Comparison of ENCODE assay signal across 8 cellular contexts in the genomic region with DNA sequence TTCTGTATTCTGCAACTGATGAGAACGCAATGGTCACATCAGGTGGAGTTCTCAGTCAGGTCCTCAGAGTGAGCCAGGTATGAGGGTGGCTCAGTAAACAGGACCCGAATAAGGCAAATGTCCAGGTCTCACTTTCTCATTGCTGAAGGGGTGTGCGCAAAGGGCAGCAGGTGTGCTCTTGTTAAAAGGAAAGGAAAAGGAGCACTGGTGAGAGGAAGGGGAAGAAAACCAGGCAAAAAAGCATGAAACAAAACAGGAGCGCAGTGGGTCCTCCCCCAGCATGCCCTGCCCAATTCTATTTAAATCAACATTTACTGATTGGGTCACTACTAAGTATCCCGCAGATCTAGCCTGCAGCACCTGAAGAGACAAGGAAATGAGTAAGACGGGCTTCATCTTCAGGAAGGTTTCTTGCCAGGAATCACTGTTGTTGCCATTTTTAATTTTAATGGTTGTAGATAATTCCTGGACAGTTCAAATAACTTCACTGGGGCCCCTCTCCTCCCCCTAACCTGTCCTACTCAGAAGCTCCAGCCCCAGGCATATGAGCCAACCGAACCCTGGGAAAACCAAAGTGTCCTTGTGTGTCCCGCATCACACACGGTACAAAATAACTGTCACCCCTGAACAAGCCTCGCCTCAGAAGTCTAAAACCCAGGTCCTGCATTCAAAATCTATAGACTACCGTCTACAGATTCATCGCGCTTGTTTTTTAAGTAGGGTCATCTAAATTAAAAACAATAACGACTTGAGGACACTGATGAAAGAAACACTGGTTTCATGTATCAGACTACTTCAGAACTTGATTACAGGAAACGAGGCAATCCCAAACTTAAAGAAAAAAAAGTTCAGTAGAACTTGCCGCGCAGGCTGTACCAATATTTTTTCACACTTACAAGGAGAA. TPM values are rescaled to one million over a fixed set of nuclear protein-coding genes. Genes with fewer than 3 reads are reported as not detected.
DNase-seq lines count a peak whose midpoint lies in the region; ATAC-seq, FAIRE-seq and TF ChIP-seq lines count a peak whose summit lies in the region.

No MANE protein-coding gene starts in this region.

- ATAC-seq in HG03521 (IDR thresholded peaks at IDR 0.05; ENCODE audit: unreplicated experiment): no peak

- H3K9me3 ChIP-seq in SK-N-MC (ENCODE audit: low read depth, low read length): no peaks in the 10 kb centered on the region

- no peaks in the 10 kb centered on the region for H3K36me3 Mint-ChIP-seq in progenitor cell of endocrine pancreas (ENCODE audit: insufficient read depth)

- TF ChIP-seq CTCF in HFF-Myc (IDR thresholded peaks at IDR 0.05; ENCODE audit: low read depth, low read length, missing control alignments) (no peak), progenitor cell of endocrine pancreas (IDR thresholded peaks at IDR 0.05; ENCODE audit: unreplicated experiment) (no peak)

- peak overlapping the region; percentile 68 for H3K4me3 Mint-ChIP-seq in progenitor cell of endocrine pancreas (ENCODE audit: low read depth)

- DNase-seq in GM12891 (ENCODE audit: insufficient read length, low spot score) (no peak), HFF-Myc (ENCODE audit: extremely low read depth, low read depth) (no peak), SK-N-MC (ENCODE audit: low read depth, low spot score) (no peak), fibroblast of peridontal ligament (ENCODE audit: extremely low read depth) (peak; percentile 55), progenitor cell of endocrine pancreas (ENCODE audit: low spot score, unreplicated experiment) (no peak), NCI-H345 treated with DMSO at 0.1 percent for 48 hours (lab: John Stamatoyannopoulos, UW; ENCODE audit: unreplicated experiment) (no peak), HuH-7.5 (ENCODE audit: low spot score) (no peak)

- no peaks in the 10 kb centered on the region for H3K9me3 Mint-ChIP-seq in progenitor cell of endocrine pancreas (ENCODE audit: low read depth)

- no peak for TF ChIP-seq POLR2A in GM12891 (IDR thresholded peaks at IDR 0.05; ENCODE audit: low read depth, low read length)

- H3K4me3 ChIP-seq in HFF-Myc (replicated peaks; ENCODE audit: low read depth, low read length): peak overlapping the region; percentile 63
- peak overlapping the region; percentile 94 for H3K4me3 ChIP-seq in SK-N-MC

- FAIRE-seq in GM12891 (lab: Jason Lieb, UNC): peak; percentile 72

- peak overlapping the region; percentile 64 for H3K27ac Mint-ChIP-seq in progenitor cell of endocrine pancreas

- H3K36me3 ChIP-seq in SK-N-MC (ENCODE audit: insufficient read depth, low read length): no peaks in the 10 kb centered on the region

- H3K27ac ChIP-seq in SK-N-MC: no peak overlapping the region

- H3K9ac ChIP-seq in SK-N-MC (ENCODE audit: insufficient read length): peak overlapping the region; percentile 77

- peaks cover 16% of the 10 kb centered on the region for H3K4me1 Mint-ChIP-seq in progenitor cell of endocrine pancreas (ENCODE audit: low read depth)

- peaks cover 47% of the 10 kb centered on the region for H3K27me3 Mint-ChIP-seq in progenitor cell of endocrine pancreas

TF ChIP-seq in GM12891, 5 proteins besides CTCF, POLR2A, EP300 and RAD21:
- TF ChIP-seq SPI1 (IDR thresholded peaks at IDR 0.05; ENCODE audit: low read depth, low read length): no peak
- TF ChIP-seq TAF1 (IDR thresholded peaks at IDR 0.05; ENCODE audit: low read depth, low read length): no peak
- TF ChIP-seq POU2F2 (IDR thresholded peaks at IDR 0.05; ENCODE audit: low read depth, low read length): no peak
- TF ChIP-seq PAX5 (IDR thresholded peaks at IDR 0.05; ENCODE audit: insufficient read depth, low read length, severe bottlenecking): no peak
- no peak for TF ChIP-seq POLR2AphosphoS5 (IDR thresholded peaks at IDR 0.05; ENCODE audit: low read depth, low read length)

RNA-seq across cellular contexts. Expression of gene MBOAT1, which starts 1.0 kb away (rescaled TPM):
- polyA plus RNA-seq in GM12891 (2012; ENCODE audit: low read depth, missing spikeins): 4.2 TPM
- total RNA-seq in progenitor cell of endocrine pancreas: 3.0 and 4.5 TPM in 2 replicates
